Comparison of ENCODE assay signal across 2 cellular contexts in genomic region chr19:52370341-52370710, GRCh38.
TF ChIP-seq lines count a peak whose summit lies in the region.

No MANE protein-coding gene starts in this region.

TF ChIP-seq in liver, 16 proteins besides CTCF, POLR2A, EP300 and RAD21:
- TF ChIP-seq HNF4A (conservative IDR thresholded peaks at IDR 0.05): no peak
- TF ChIP-seq MAX (IDR thresholded peaks at IDR 0.05): no peak
- no peak for TF ChIP-seq TAF1 (conservative IDR thresholded peaks at IDR 0.05)
TF ChIP-seq in liver: peak in this region for 0.

TF ChIP-seq in HepG2, 621 proteins besides CTCF, POLR2A, EP300 and RAD21:
- TF ChIP-seq ZNF720 (CRISPR knock-in tag; IDR thresholded peaks at IDR 0.05): no peak
- no peak for TF ChIP-seq SALL2 (CRISPR knock-in tag; IDR thresholded peaks at IDR 0.05)
- no peak for TF ChIP-seq ZNF101 (CRISPR knock-in tag; IDR thresholded peaks at IDR 0.05; ENCODE audit: borderline replicate concordance, low read depth)
